9 cellular contexts compared by ENCODE assay signal in genomic region chr12:16076553-16076952, GRCh38.
DNase-seq lines count a peak whose midpoint lies in the region; ATAC-seq and TF ChIP-seq lines count a peak whose summit lies in the region.
"Had no signal": no experiment of that assay in that cellular context is flagged by ENCODE, and none has a peak within 500 bp of the region (broad histone marks: within the 10 kb centered on the region; RNA-seq: fewer than 3 reads in every experiment).

No MANE protein-coding gene starts in this region.

- peak; percentile 87 for ATAC-seq in GM18502 (IDR thresholded peaks at IDR 0.05; ENCODE audit: poor library complexity, unreplicated experiment)
- ATAC-seq in HG02884 (IDR thresholded peaks at IDR 0.05; ENCODE audit: unreplicated experiment) = peak; percentile 69
- ATAC-seq in naive thymus-derived CD4-positive, alpha-beta T cell = peak; percentile 36
- ATAC-seq in HG02571 (IDR thresholded peaks at IDR 0.05; ENCODE audit: unreplicated experiment) = no peak

- POLR2A ChIA-PET in AG04449 (lab: Yijun Ruan, JAX) = no interaction called here
- POLR2A ChIA-PET in naive thymus-derived CD4-positive, alpha-beta T cell (lab: Charles Lee) = no interaction called here

- H3K4me1 Mint-ChIP-seq in naive thymus-derived CD4-positive, alpha-beta T cell = no peaks in the 10 kb centered on the region

- intact Hi-C loops in naive thymus-derived CD4-positive, alpha-beta T cell (cut with micrococcal nuclease) = loop anchor here in 1 of 2 donors (5.0 kb wide), 1 partner anchor 1566 kb away; no protein-coding TSS in a partner anchor

- no peaks in the 10 kb centered on the region for H3K9me3 ChIP-seq in naive thymus-derived CD4-positive, alpha-beta T cell (ENCODE audit: control insufficient read depth in 2 of 3, low read length in 3 of 3)

- H3K4me3 Mint-ChIP-seq in naive thymus-derived CD4-positive, alpha-beta T cell = no peak overlapping the region
- H3K4me3 Mint-ChIP-seq: stimulated activated naive CD8-positive, alpha-beta T cell treated with anti-CD3 and anti-CD28 coated beads, Interleukin-15, Interleukin-2, amounts not matched to agents 100 ng/mL and 50 ng/mL, for 24 hours had no signal

- no peak for DNase-seq in AG04449 (ENCODE audit: low read depth, low spot score)
- peak; percentile 40 for DNase-seq in NCI-H1694 treated with DMSO at 0.1 percent for 48 hours (lab: John Stamatoyannopoulos, UW)
- DNase-seq in astrocyte of the cerebellum (ENCODE audit: low read depth) = no peak
- no peak for DNase-seq in naive thymus-derived CD4-positive, alpha-beta T cell
- DNase-seq in mesenteric fat pad (ENCODE audit: low spot score) = no peak

- no peak overlapping the region for H3K27ac Mint-ChIP-seq in naive thymus-derived CD4-positive, alpha-beta T cell
- H3K27ac Mint-ChIP-seq: stimulated activated naive CD8-positive, alpha-beta T cell treated with anti-CD3 and anti-CD28 coated beads, Interleukin-15, Interleukin-2, amounts not matched to agents 100 ng/mL and 50 ng/mL, for 24 hours had no signal

- H3K4me3 ChIP-seq in AG04449 (ENCODE audit: low read depth, low read length) (no peak overlapping the region), astrocyte of the cerebellum (ENCODE audit: low read depth, low read length) (no peak overlapping the region)
- no peak overlapping the region for H3K4me3 ChIP-seq in naive thymus-derived CD4-positive, alpha-beta T cell (ENCODE audit: low read length)

- no peaks in the 10 kb centered on the region for H3K4me1 ChIP-seq in naive thymus-derived CD4-positive, alpha-beta T cell (ENCODE audit: control insufficient read depth in 2 of 2, insufficient read depth in 2 of 2, low read length in 2 of 2)

- no peaks in the 10 kb centered on the region for H3K36me3 ChIP-seq in naive thymus-derived CD4-positive, alpha-beta T cell (ENCODE audit: control insufficient read depth in 2 of 3, insufficient read depth in 3 of 3, low read length in 3 of 3)

- in situ Hi-C loops in astrocyte of the cerebellum (cut with HindIII; ENCODE audit: low sequenced_read_pairs) = no loop called here

- no peaks in the 10 kb centered on the region for H3K36me3 Mint-ChIP-seq in naive thymus-derived CD4-positive, alpha-beta T cell

- peaks cover 0 to 10% (median 7%) of the 10 kb centered on the region in 5 donors for H3K27me3 Mint-ChIP-seq in naive thymus-derived CD4-positive, alpha-beta T cell

- no peaks in the 10 kb centered on the region for H3K27me3 ChIP-seq in naive thymus-derived CD4-positive, alpha-beta T cell (ENCODE audit: control insufficient read depth in 2 of 2, insufficient read depth in 2 of 2, low read length in 2 of 2)

- H3K27ac ChIP-seq in naive thymus-derived CD4-positive, alpha-beta T cell (ENCODE audit: low read depth, low read length) = no peak overlapping the region

- peak; percentile 36 for TF ChIP-seq CTCF in AG04449 (IDR thresholded peaks at IDR 0.05; ENCODE audit: insufficient read depth, low read length, missing control alignments)
- TF ChIP-seq CTCF in astrocyte of the cerebellum (IDR thresholded peaks at IDR 0.05; ENCODE audit: low read depth, low read length, missing control alignments) = peak; percentile 37

- CTCF ChIA-PET in AG04449 (lab: Yijun Ruan, JAX) = interaction anchor here (1.2 to 1.7 kb wide), 2 partner anchors 284 to 1915 kb away, joined by 3 to 5 read pairs; no protein-coding TSS in a partner anchor
- CTCF ChIA-PET in naive thymus-derived CD4-positive, alpha-beta T cell (lab: Charles Lee) = no interaction called here

- H3K9me3 Mint-ChIP-seq in naive thymus-derived CD4-positive, alpha-beta T cell = peaks cover 0 to 2% (median 0%) of the 10 kb centered on the region in 11 donors
- H3K9me3 Mint-ChIP-seq: stimulated activated naive CD8-positive, alpha-beta T cell treated with anti-CD3 and anti-CD28 coated beads, Interleukin-15, Interleukin-2, amounts not matched to agents 100 ng/mL and 50 ng/mL, for 24 hours had no signal
